8 cellular contexts compared by ENCODE assay signal in genomic region chr12:57215668-57216013, GRCh38. TPM values are rescaled to one million over a fixed set of nuclear protein-coding genes. Genes with fewer than 3 reads are reported as not detected.
A peak's percentile ranks its signal among the peaks of the same experiment; 100 is the strongest.
DNase-seq lines count a peak whose midpoint lies in the region; ATAC-seq and TF ChIP-seq lines count a peak whose summit lies in the region.

No MANE protein-coding gene starts in this region.

- no peak overlapping the region for H3K4ac ChIP-seq in trophoblast cell (ENCODE audit: low read depth, low read length)

- H3K4me3 Mint-ChIP-seq in activated naive CD8-positive, alpha-beta T cell treated with anti-CD3 and anti-CD28 coated beads, Interleukin-2, amount 50 U/mL, for 24 hours, result peak overlapping the region; percentile 32

- H3K36me3 Mint-ChIP-seq in activated naive CD8-positive, alpha-beta T cell treated with anti-CD3 and anti-CD28 coated beads, Interleukin-2, amount 50 U/mL, for 24 hours (ENCODE audit: low read depth), result no peaks in the 10 kb centered on the region

- no peak for TF ChIP-seq CTCF in BE2C (IDR thresholded peaks at IDR 0.05; ENCODE audit: low read depth, low read length)

- H3K79me2 ChIP-seq in trophoblast cell (ENCODE audit: control insufficient read depth, insufficient read depth, low read length, poor library complexity), result no peaks in the 10 kb centered on the region

- no peak overlapping the region for H3K14ac ChIP-seq in trophoblast cell (ENCODE audit: low read length)

- H3K4me3 ChIP-seq in trophoblast cell (ENCODE audit: low read depth, low read length) (no peak overlapping the region), BE2C (ENCODE audit: low read depth, low read length) (no peak overlapping the region)

- H2AFZ ChIP-seq in trophoblast cell (ENCODE audit: insufficient read depth, low read length, poor library complexity), result no peak overlapping the region

- H3K4me2 ChIP-seq in trophoblast cell (ENCODE audit: low read length), result peak overlapping the region; percentile 58

- peaks cover 33% of the 10 kb centered on the region for H3K4me1 Mint-ChIP-seq in activated naive CD8-positive, alpha-beta T cell treated with anti-CD3 and anti-CD28 coated beads, Interleukin-2, amount 50 U/mL, for 24 hours

- peak; percentile 49 for DNase-seq in NCI-H2107 treated with DMSO at 0.1 percent for 48 hours (lab: John Stamatoyannopoulos, UW; ENCODE audit: unreplicated experiment)
- DNase-seq in NCI-H2107 (lab: John Stamatoyannopoulos, UW), result no peak
- peak; percentile 37 for DNase-seq in activated naive CD8-positive, alpha-beta T cell treated with anti-CD3 and anti-CD28 coated beads, Interleukin-2, amount 50 U/mL, for 24 hours
- DNase-seq in trophoblast cell, result peak in 1 of 2 donors; percentile 29
- no peak for DNase-seq in BE2C
- DNase-seq in cerebellum (ENCODE audit: low spot score), result no peak

- no peak overlapping the region for H4K8ac ChIP-seq in trophoblast cell (ENCODE audit: low read depth, low read length)

- H3K27ac Mint-ChIP-seq in activated naive CD8-positive, alpha-beta T cell treated with anti-CD3 and anti-CD28 coated beads, Interleukin-2, amount 50 U/mL, for 24 hours, result no peak overlapping the region

- H3K9me3 ChIP-seq in trophoblast cell (ENCODE audit: insufficient read depth, low read depth, low read length) (peaks cover 12% of the 10 kb centered on the region), BE2C (no peaks in the 10 kb centered on the region)

- no peaks in the 10 kb centered on the region for H3K9me3 Mint-ChIP-seq in activated naive CD8-positive, alpha-beta T cell treated with anti-CD3 and anti-CD28 coated beads, Interleukin-2, amount 50 U/mL, for 24 hours

- no peak overlapping the region for H3K27ac ChIP-seq in trophoblast cell (ENCODE audit: low read depth, low read length)

- H4K91ac ChIP-seq in trophoblast cell (ENCODE audit: low read depth, low read length), result no peak overlapping the region

- no peak overlapping the region for H3K18ac ChIP-seq in trophoblast cell (ENCODE audit: low read length)

- H3K36me3 ChIP-seq in trophoblast cell (ENCODE audit: control insufficient read depth in 1 of 2, insufficient read depth in 2 of 2, low read length in 2 of 2) (peaks cover 21 to 24% of the 10 kb centered on the region in 2 experiments), BE2C (no peaks in the 10 kb centered on the region)

- no peak overlapping the region for H2BK12ac ChIP-seq in trophoblast cell (ENCODE audit: low read length)

- H2BK5ac ChIP-seq in trophoblast cell (ENCODE audit: low read depth, low read length, poor library complexity), result no peak overlapping the region

- H3K4me1 ChIP-seq in trophoblast cell (ENCODE audit: control insufficient read depth in 1 of 2, insufficient read depth in 2 of 2, low read length in 2 of 2) (peaks cover 17 to 35% of the 10 kb centered on the region in 2 experiments), BE2C (no peaks in the 10 kb centered on the region; the same call in 1 of the 2 replicates)

- no peak overlapping the region for H3K9ac ChIP-seq in trophoblast cell (ENCODE audit: low read length)

- H2BK120ac ChIP-seq in trophoblast cell (ENCODE audit: insufficient read depth, low read length, poor library complexity), result no peak overlapping the region

- no peak overlapping the region for H3K23ac ChIP-seq in trophoblast cell (ENCODE audit: low read length)

- ATAC-seq in HG03460 (IDR thresholded peaks at IDR 0.05; ENCODE audit: unreplicated experiment) (peak; percentile 68), HG03565 (IDR thresholded peaks at IDR 0.05; ENCODE audit: unreplicated experiment) (no peak)
- no peak for ATAC-seq in activated naive CD8-positive, alpha-beta T cell treated with anti-CD3 and anti-CD28 coated beads, Interleukin-2, amount 50 U/mL, for 24 hours

- no peaks in the 10 kb centered on the region for H3K79me1 ChIP-seq in trophoblast cell (ENCODE audit: low read length)

- peaks cover 59% of the 10 kb centered on the region for H3K27me3 Mint-ChIP-seq in activated naive CD8-positive, alpha-beta T cell treated with anti-CD3 and anti-CD28 coated beads, Interleukin-2, amount 50 U/mL, for 24 hours

- WGBS in trophoblast cell (ENCODE audit: extremely low coverage, insufficient coverage, insufficient read length), result no CpG with 5 or more reads among the region's 7 CpGs

- H2AK5ac ChIP-seq in trophoblast cell (ENCODE audit: low read length), result no peak overlapping the region

- H4K12ac ChIP-seq in trophoblast cell (ENCODE audit: low read depth, low read length), result no peak overlapping the region

- H3K27me3 ChIP-seq in trophoblast cell (ENCODE audit: insufficient read depth, low read length), result peaks cover 52% of the 10 kb centered on the region
- H3K27me3 ChIP-seq in BE2C, result peaks cover 71% of the 10 kb centered on the region

RNA-seq across cellular contexts. Expression of gene NXPH4, which starts 1.0 kb away (rescaled TPM):
- polyA plus RNA-seq in trophoblast cell (2013), result 0.85 and 0.86 TPM in 2 replicates
- polyA plus RNA-seq in BE2C (2012; ENCODE audit: insufficient read depth, insufficient read length, low read depth), result 47.6 TPM
- 11.0 TPM for total RNA-seq in cerebellum

RNA-seq across cellular contexts. Expression of gene SHMT2, which starts 13.9 kb away (rescaled TPM):
- 118 and 120 TPM in 2 replicates for polyA plus RNA-seq in trophoblast cell (2013)
- 1,102 TPM for polyA plus RNA-seq in BE2C (2012; ENCODE audit: insufficient read depth, insufficient read length, low read depth)
- 34.8 TPM for total RNA-seq in cerebellum

RNA-seq across cellular contexts. Expression of gene STAC3, which starts 35.3 kb away (rescaled TPM):
- polyA plus RNA-seq in trophoblast cell (2013), result 0.71 and 0.78 TPM in 2 replicates
- 7.5 TPM for polyA plus RNA-seq in BE2C (2012; ENCODE audit: insufficient read depth, insufficient read length, low read depth)
- total RNA-seq in cerebellum, result 0.54 TPM

Comparison
In these comparisons a context has a peak if more than half of its experiments do, and no peak if none do; other contexts are left out.
1. DNase-seq: peak in NCI-H2107 treated with DMSO at 0.1 percent for 48 hours (single experiment) and activated naive CD8-positive, alpha-beta T cell treated with anti-CD3 and anti-CD28 coated beads, Interleukin-2, amount 50 U/mL, for 24 hours (single experiment); none in NCI-H2107 (single experiment), BE2C (single experiment) and cerebellum (single experiment).